8 cellular contexts compared by ENCODE assay signal in genomic region chr3:106457278-106458210, GRCh38.
DNase-seq lines count a peak whose midpoint lies in the region; ATAC-seq and TF ChIP-seq lines count a peak whose summit lies in the region.

No MANE protein-coding gene starts in this region.

- no peak overlapping the region for H3K4me2 ChIP-seq in MM.1S (ENCODE audit: low read depth, low read length)

- H3K4me1 ChIP-seq in MM.1S (ENCODE audit: low read length) (no peaks in the 10 kb centered on the region), left ventricle myocardium inferior (peaks cover 19% of the 10 kb centered on the region)

- CTCF ChIA-PET in activated CD4-positive, alpha-beta memory T cell treated with anti-CD3 and anti-CD28 coated beads, Interleukin-2, amount 10 ng/mL, durations not matched to agents 7 days and 5 days (lab: Charles Lee), result interaction anchor here (1.0 kb wide), 1 partner anchor 152 kb away, joined by 3 read pairs; no protein-coding TSS in a partner anchor

- H2AFZ ChIP-seq in MM.1S (ENCODE audit: low read length), result no peak overlapping the region

- peak; percentile 4 for DNase-seq in stimulated activated naive CD4-positive, alpha-beta T cell treated with Interleukin-2 at 50 U/mL for 16 hours (lab: John Stamatoyannopoulos, UW)
- DNase-seq in stimulated activated naive CD4-positive, alpha-beta T cell (lab: John Stamatoyannopoulos, UW), result no peak
- DNase-seq in MM.1S (peak; percentile 67), left ventricle myocardium inferior (peak; percentile 29), NCI-H748 treated with DMSO at 0.1 percent for 48 hours (lab: John Stamatoyannopoulos, UW) (no peak), cortex of kidney (lab: John Stamatoyannopoulos, UW) (no peak)
- DNase-seq in activated CD4-positive, alpha-beta memory T cell treated with anti-CD3 and anti-CD28 coated beads, Interleukin-2, amount 10 ng/mL, durations not matched to agents 7 days and 5 days, result peak; percentile 54

- H3F3A ChIP-seq in MM.1S (ENCODE audit: insufficient read depth, low read length), result no peaks in the 10 kb centered on the region

- H3K36me3 Mint-ChIP-seq in activated CD4-positive, alpha-beta memory T cell treated with anti-CD3 and anti-CD28 coated beads, Interleukin-2, amount 10 ng/mL, durations not matched to agents 7 days and 5 days (ENCODE audit: low read depth), result peaks cover 2% of the 10 kb centered on the region

- no peaks in the 10 kb centered on the region for H3K9me2 ChIP-seq in MM.1S (replicated peaks; ENCODE audit: insufficient read depth, low read length)

- H3K4me1 Mint-ChIP-seq in activated CD4-positive, alpha-beta memory T cell treated with anti-CD3 and anti-CD28 coated beads, Interleukin-2, amount 10 ng/mL, durations not matched to agents 7 days and 5 days, result peaks cover 18% of the 10 kb centered on the region

- peak; percentile 98 for ATAC-seq in HG02610 (IDR thresholded peaks at IDR 0.05; ENCODE audit: unreplicated experiment)

- H3K27me3 ChIP-seq in MM.1S (replicated peaks; ENCODE audit: insufficient read depth, low read length), result no peaks in the 10 kb centered on the region
- H3K27me3 ChIP-seq in left ventricle myocardium inferior (ENCODE audit: low read depth), result no peaks in the 10 kb centered on the region

- POLR2A ChIA-PET in activated CD4-positive, alpha-beta memory T cell treated with anti-CD3 and anti-CD28 coated beads, Interleukin-2, amount 10 ng/mL, durations not matched to agents 7 days and 5 days (lab: Charles Lee), result no interaction called here

- H3K36me3 ChIP-seq in MM.1S (replicated peaks; ENCODE audit: insufficient read depth, low read length) (no peaks in the 10 kb centered on the region), left ventricle myocardium inferior (no peaks in the 10 kb centered on the region)

- intact Hi-C loops in left ventricle myocardium inferior (cut with micrococcal nuclease), result no loop called here

- no peaks in the 10 kb centered on the region for H3K9me3 ChIP-seq in MM.1S (replicated peaks; ENCODE audit: insufficient read depth, low read length)
- no peaks in the 10 kb centered on the region for H3K9me3 ChIP-seq in left ventricle myocardium inferior (replicated peaks)

- no peak overlapping the region for H3K9ac ChIP-seq in MM.1S (ENCODE audit: low read length)

- no peak overlapping the region for H3K4me3 Mint-ChIP-seq in activated CD4-positive, alpha-beta memory T cell treated with anti-CD3 and anti-CD28 coated beads, Interleukin-2, amount 10 ng/mL, durations not matched to agents 7 days and 5 days

- H3K79me2 ChIP-seq in MM.1S (ENCODE audit: low read length), result no peaks in the 10 kb centered on the region

- no peaks in the 10 kb centered on the region for H4K20me1 ChIP-seq in MM.1S (ENCODE audit: insufficient read depth, low read length)

- H3K4me3 ChIP-seq in MM.1S (ENCODE audit: low read length) (no peak overlapping the region), left ventricle myocardium inferior (no peak overlapping the region)

- no peak overlapping the region for H3K27ac Mint-ChIP-seq in activated CD4-positive, alpha-beta memory T cell treated with anti-CD3 and anti-CD28 coated beads, Interleukin-2, amount 10 ng/mL, durations not matched to agents 7 days and 5 days

- H3K9me3 Mint-ChIP-seq in activated CD4-positive, alpha-beta memory T cell treated with anti-CD3 and anti-CD28 coated beads, Interleukin-2, amount 10 ng/mL, durations not matched to agents 7 days and 5 days, result peaks cover 4% of the 10 kb centered on the region

- TF ChIP-seq CTCF in MM.1S (IDR thresholded peaks at IDR 0.05; ENCODE audit: low read length) (no peak), left ventricle myocardium inferior (IDR thresholded peaks at IDR 0.05; ENCODE audit: borderline replicate concordance) (no peak)

- H3K27me3 Mint-ChIP-seq in activated CD4-positive, alpha-beta memory T cell treated with anti-CD3 and anti-CD28 coated beads, Interleukin-2, amount 10 ng/mL, durations not matched to agents 7 days and 5 days, result no peaks in the 10 kb centered on the region

- H3K27ac ChIP-seq in MM.1S (ENCODE audit: low read length), result no peak overlapping the region
- no peak overlapping the region for H3K27ac ChIP-seq in left ventricle myocardium inferior (replicated peaks)

Comparison
In these comparisons a context has a peak if more than half of its experiments do, and no peak if none do; other contexts are left out.
1. DNase-seq: peak in stimulated activated naive CD4-positive, alpha-beta T cell treated with Interleukin-2 at 50 U/mL for 16 hours (single experiment), MM.1S (single experiment), activated CD4-positive, alpha-beta memory T cell treated with anti-CD3 and anti-CD28 coated beads, Interleukin-2, amount 10 ng/mL, durations not matched to agents 7 days and 5 days (single experiment) and left ventricle myocardium inferior (single experiment); none in stimulated activated naive CD4-positive, alpha-beta T cell (0 of 6), NCI-H748 treated with DMSO at 0.1 percent for 48 hours (single experiment) and cortex of kidney (single experiment).